ENCODE assay signal across 8 cellular contexts in genomic region chr1:226408285-226409184, GRCh38. TPM values are rescaled to one million over a fixed set of nuclear protein-coding genes. Genes with fewer than 3 reads are reported as not detected.
DNase-seq lines count a peak whose midpoint lies in the region; ATAC-seq, FAIRE-seq and TF ChIP-seq lines count a peak whose summit lies in the region.

No MANE protein-coding gene starts in this region.

- no peaks in the 10 kb centered on the region for H3K27me3 ChIP-seq in sigmoid colon

- H3K27ac ChIP-seq in sigmoid colon, result peak overlapping the region; percentile 89 to 94 (median 93)

- 75% methylated on average over 25 of the region's 25 CpGs for WGBS in sigmoid colon, 2 donors

- TF ChIP-seq CTCF in GM12875 (IDR thresholded peaks at IDR 0.05; ENCODE audit: borderline replicate concordance, insufficient read depth, low read depth, low read length), result no peak
- TF ChIP-seq CTCF in glutamatergic neuron (IDR thresholded peaks at IDR 0.05; ENCODE audit: partially characterized antibody, unreplicated experiment), result peak; percentile 46
- TF ChIP-seq CTCF in sigmoid colon (IDR thresholded peaks at IDR 0.05), result peak in 1 of 4 experiments; percentile 34

- H3K36me3 Mint-ChIP-seq in T-cell (no peaks in the 10 kb centered on the region), glutamatergic neuron (ENCODE audit: unreplicated experiment) (no peaks in the 10 kb centered on the region)

- ATAC-seq in T-cell (replicated peaks in 1 of 4), result no peak
- ATAC-seq in HG02981 (IDR thresholded peaks at IDR 0.05; ENCODE audit: unreplicated experiment), result no peak
- ATAC-seq in HG03039 (IDR thresholded peaks at IDR 0.05; ENCODE audit: unreplicated experiment), result no peak

- H3K36me3 ChIP-seq in sigmoid colon, result no peaks in the 10 kb centered on the region

- DNase-seq in T-cell, result no peak
- no peak for DNase-seq in glutamatergic neuron
- DNase-seq in sigmoid colon, result no peak
- DNase-seq in LoVo (ENCODE audit: low spot score), result no peak
- DNase-seq in H54 (ENCODE audit: insufficient read length, low spot score), result no peak

- H3K4me3 ChIP-seq in GM12875 (ENCODE audit: low read depth, low read length) (peak overlapping the region; percentile 39), sigmoid colon (peak overlapping the region; percentile 76 to 86 (median 82))

- H3K9me3 ChIP-seq in sigmoid colon, result no peaks in the 10 kb centered on the region

- H3K4me1 ChIP-seq in sigmoid colon, result peaks cover 0 to 37% (median 35%) of the 10 kb centered on the region in 4 donors

- POLR2A ChIA-PET in T-cell (lab: Charles Lee), result interaction anchor here (0.6 to 1.0 kb wide), 4 partner anchors 11 to 35 kb away, joined by 3 to 4 read pairs (median 4); no protein-coding TSS in a partner anchor

- H3K9me3 Mint-ChIP-seq in T-cell (no peaks in the 10 kb centered on the region), glutamatergic neuron (ENCODE audit: unreplicated experiment) (peaks cover 9% of the 10 kb centered on the region)

- CTCF ChIA-PET in T-cell (lab: Charles Lee), result interaction anchor here (0.5 to 4.0 kb wide), 22 partner anchors 9 to 981 kb away, joined by 3 to 40 read pairs (median 4); partner anchors contain the start of genes COQ8A (in 1 of the 2), LBR (in 1 of the 2) and LIN9 (in 1 of the 2)

- intact Hi-C loops in sigmoid colon (cut with DNase I), result loop anchor here (5.0 kb wide), 2 partner anchors 101 to 139 kb away; partner anchors contain the start of genes LIN9 and STUM

- TF ChIP-seq POLR2A in sigmoid colon (IDR thresholded peaks at IDR 0.05) (no peak), H54 (IDR thresholded peaks at IDR 0.05; ENCODE audit: low read depth, low read length) (no peak)

- H3K4me3 Mint-ChIP-seq in T-cell (peak overlapping the region; percentile 87 to 93 (median 89)), glutamatergic neuron (ENCODE audit: unreplicated experiment) (peak overlapping the region; percentile 79)

- peak overlapping the region; percentile 79 to 87 for H3K27ac Mint-ChIP-seq in T-cell
- peak overlapping the region; percentile 52 for H3K27ac Mint-ChIP-seq in glutamatergic neuron (ENCODE audit: unreplicated experiment)

- H3K4me1 Mint-ChIP-seq in T-cell (peaks cover 37 to 45% (median 41%) of the 10 kb centered on the region in 3 donors), glutamatergic neuron (ENCODE audit: low read depth, unreplicated experiment) (peaks cover 27% of the 10 kb centered on the region)

- H3K27me3 Mint-ChIP-seq in T-cell (no peaks in the 10 kb centered on the region), glutamatergic neuron (ENCODE audit: unreplicated experiment) (peaks cover 11% of the 10 kb centered on the region)

- no peak for TF ChIP-seq EP300 in sigmoid colon (IDR thresholded peaks at IDR 0.05)

- no peak for FAIRE-seq in H54 (lab: Jason Lieb, UNC)

RNA-seq across cellular contexts. Expression of gene PARP1, which starts 0.6 kb away (rescaled TPM):
- 100 to 1,000 TPM in 3 of 5 donors, 10 to 100 TPM in 2; 79.1 to 133 (median 105) TPM for total RNA-seq in T-cell
- total RNA-seq in glutamatergic neuron (ENCODE audit: unreplicated experiment), result 168 TPM
- 100 to 1,000 TPM; 107 to 168 (median 152) TPM for total RNA-seq in sigmoid colon
- 10 to 100 TPM; 16.4 to 58.8 (median 18.6) TPM for polyA plus RNA-seq in sigmoid colon
